8 cellular contexts compared by ENCODE assay signal in genomic region chr15:64161688-64162477, GRCh38. TPM values are rescaled to one million over a fixed set of nuclear protein-coding genes. Genes with fewer than 3 reads are reported as not detected.
DNase-seq lines count a peak whose midpoint lies in the region; ATAC-seq and TF ChIP-seq lines count a peak whose summit lies in the region.

No MANE protein-coding gene starts in this region.

- H3K36me3 ChIP-seq in DND-41 (ENCODE audit: insufficient read depth, low read length) (peaks cover 39% of the 10 kb centered on the region), PC-3 (ENCODE audit: low read depth, low read length) (peaks cover 25% of the 10 kb centered on the region), osteoblast (ENCODE audit: insufficient read depth, low read length) (peaks cover 46% of the 10 kb centered on the region)

- no peak for TF ChIP-seq CTCF in DND-41 (IDR thresholded peaks at IDR 0.05; ENCODE audit: borderline replicate concordance, extremely low read depth, low read length, poor library complexity, severe bottlenecking)
- no peak for TF ChIP-seq CTCF in PC-3 (conservative IDR thresholded peaks at IDR 0.05; ENCODE audit: low read depth, low read length)
- TF ChIP-seq CTCF in epithelial cell of esophagus (IDR thresholded peaks at IDR 0.05; ENCODE audit: insufficient read depth, low read depth, low read length, missing control alignments), result no peak
- TF ChIP-seq CTCF in osteoblast (IDR thresholded peaks at IDR 0.05; ENCODE audit: extremely low read depth, low read depth, low read length), result no peak

- no peaks in the 10 kb centered on the region for H3K9me2 ChIP-seq in PC-3 (replicated peaks; ENCODE audit: low read length)

- DNase-seq in DND-41 (no peak), PC-3 (no peak), epithelial cell of esophagus (ENCODE audit: low read depth) (no peak), osteoblast (ENCODE audit: insufficient read length, low spot score, missing footprints) (peak; percentile 78), NOMO-1 treated with DMSO at 0.1 percent for 48 hours (lab: John Stamatoyannopoulos, UW; ENCODE audit: unreplicated experiment) (no peak), dedifferentiated amniotic fluid mesenchymal stem cell (ENCODE audit: extremely low spot score) (no peak)

- H3K4me2 ChIP-seq in DND-41 (ENCODE audit: insufficient read depth, low read length), result peak overlapping the region; percentile 86
- peak overlapping the region; percentile 97 for H3K4me2 ChIP-seq in PC-3 (ENCODE audit: low read length)
- peak overlapping the region; percentile 100 for H3K4me2 ChIP-seq in osteoblast (ENCODE audit: insufficient read depth, low read length)

- CTCF ChIA-PET in PC-3 (lab: Charles Lee), result no interaction called here

- H3K9me3 ChIP-seq in DND-41 (ENCODE audit: insufficient read depth, low read length, severe bottlenecking) (no peaks in the 10 kb centered on the region), PC-3 (ENCODE audit: low read length) (no peaks in the 10 kb centered on the region), osteoblast (ENCODE audit: low read depth, low read length) (no peaks in the 10 kb centered on the region)

- peaks cover 48% of the 10 kb centered on the region for H3K4me1 ChIP-seq in DND-41 (ENCODE audit: insufficient read depth, low read length)
- peaks cover 11% of the 10 kb centered on the region for H3K4me1 ChIP-seq in PC-3 (ENCODE audit: insufficient read depth, low read length)
- peaks cover 54% of the 10 kb centered on the region for H3K4me1 ChIP-seq in osteoblast (ENCODE audit: insufficient read depth, low read length)

- peak overlapping the region; percentile 73 for H3K27ac ChIP-seq in DND-41 (ENCODE audit: low read length)
- H3K27ac ChIP-seq in PC-3 (ENCODE audit: low read length), result peak overlapping the region; percentile 52; the same call in 1 of the 2 replicates
- peak overlapping the region; percentile 86 for H3K27ac ChIP-seq in osteoblast (ENCODE audit: low read depth, low read length)

- POLR2A ChIA-PET in PC-3 (lab: Charles Lee; ENCODE audit: unreplicated experiment), result no interaction called here

- peaks cover 32% of the 10 kb centered on the region for H3K79me2 ChIP-seq in DND-41 (ENCODE audit: insufficient read depth, low read length)
- peaks cover 35% of the 10 kb centered on the region for H3K79me2 ChIP-seq in PC-3 (ENCODE audit: low read length)
- peaks cover 44% of the 10 kb centered on the region for H3K79me2 ChIP-seq in osteoblast (ENCODE audit: insufficient read depth, low read length)

- H2AFZ ChIP-seq in DND-41 (ENCODE audit: low read depth, low read length) (no peak overlapping the region), PC-3 (ENCODE audit: low read length) (no peak overlapping the region), osteoblast (ENCODE audit: low read length) (no peak overlapping the region)

- H3K9ac ChIP-seq in DND-41 (ENCODE audit: low read depth, low read length), result peak overlapping the region; percentile 73
- H3K9ac ChIP-seq in PC-3 (ENCODE audit: low read length), result peak overlapping the region; percentile 98

- peaks cover 6% of the 10 kb centered on the region for H3F3A ChIP-seq in PC-3 (ENCODE audit: low read length, unreplicated experiment)

- TSS peak; percentile 77 for BruUV-seq in PC-3 (replicated peaks; lab: Mats Ljungman, UMichigan)

- H4K20me1 ChIP-seq in DND-41 (ENCODE audit: insufficient read depth, low read length), result peaks cover 6% of the 10 kb centered on the region; the same call in 1 of the 2 replicates
- 0 out of 2 replicates have a peak, but pooled peaks cover 19% of the 10 kb centered on the region for H4K20me1 ChIP-seq in PC-3 (ENCODE audit: low read length)
- H4K20me1 ChIP-seq in osteoblast (ENCODE audit: insufficient read depth, low read length), result peaks cover 41% of the 10 kb centered on the region

- intact Hi-C loops in PC-3 (cut with micrococcal nuclease), result no loop called here

- peak overlapping the region; percentile 72 to 82; a peak in 3 of 4 replicates for H3K4me3 ChIP-seq in DND-41 (ENCODE audit: low read depth in 1 of 2, low read length in 2 of 2)
- peak overlapping the region; percentile 86 for H3K4me3 ChIP-seq in PC-3 (ENCODE audit: low read length)
- H3K4me3 ChIP-seq in epithelial cell of esophagus (ENCODE audit: low read length), result peak overlapping the region; percentile 94
- H3K4me3 ChIP-seq in osteoblast (ENCODE audit: insufficient read depth, low read length), result peak overlapping the region; percentile 94

- ATAC-seq in DND-41 (ENCODE audit: insufficient read depth, low read depth) (no peak), PC-3 (no peak), GM18867 (IDR thresholded peaks at IDR 0.05; ENCODE audit: unreplicated experiment) (no peak), GM21381 (IDR thresholded peaks at IDR 0.05; ENCODE audit: unreplicated experiment) (no peak)

- H3K27me3 ChIP-seq in DND-41 (ENCODE audit: insufficient read depth, low read length, poor library complexity) (no peaks in the 10 kb centered on the region), PC-3 (ENCODE audit: low read length) (no peaks in the 10 kb centered on the region), osteoblast (ENCODE audit: insufficient read depth, low read length) (no peaks in the 10 kb centered on the region)

RNA-seq across cellular contexts. Expression of gene PPIB, which starts 0.9 kb away (rescaled TPM):
- total RNA-seq in PC-3 (2014; rRNA removed) (410 and 450 TPM in 2 replicates), osteoblast (954 and 1,032 TPM in 2 replicates)

RNA-seq across cellular contexts. Expression of gene SNX22, which starts 10.4 kb away (rescaled TPM):
- total RNA-seq in PC-3 (2014; rRNA removed) (0.77 TPM in 1 of 2 replicates, not detected in the other), osteoblast (under 0.01 and 0.29 TPM in 2 replicates)
